Comparison of ENCODE assay signal across 1 cellular context in genomic region chr2:26757873-26758789, GRCh38.
A peak's percentile ranks its signal among the peaks of the same experiment; 100 is the strongest.
TF ChIP-seq lines count a peak whose summit lies in the region.

No MANE protein-coding gene starts in this region.

TF ChIP-seq in HepG2, 621 proteins besides CTCF, POLR2A, EP300 and RAD21 (continued from another document and continues in another):
- TF ChIP-seq, protein P1, sequence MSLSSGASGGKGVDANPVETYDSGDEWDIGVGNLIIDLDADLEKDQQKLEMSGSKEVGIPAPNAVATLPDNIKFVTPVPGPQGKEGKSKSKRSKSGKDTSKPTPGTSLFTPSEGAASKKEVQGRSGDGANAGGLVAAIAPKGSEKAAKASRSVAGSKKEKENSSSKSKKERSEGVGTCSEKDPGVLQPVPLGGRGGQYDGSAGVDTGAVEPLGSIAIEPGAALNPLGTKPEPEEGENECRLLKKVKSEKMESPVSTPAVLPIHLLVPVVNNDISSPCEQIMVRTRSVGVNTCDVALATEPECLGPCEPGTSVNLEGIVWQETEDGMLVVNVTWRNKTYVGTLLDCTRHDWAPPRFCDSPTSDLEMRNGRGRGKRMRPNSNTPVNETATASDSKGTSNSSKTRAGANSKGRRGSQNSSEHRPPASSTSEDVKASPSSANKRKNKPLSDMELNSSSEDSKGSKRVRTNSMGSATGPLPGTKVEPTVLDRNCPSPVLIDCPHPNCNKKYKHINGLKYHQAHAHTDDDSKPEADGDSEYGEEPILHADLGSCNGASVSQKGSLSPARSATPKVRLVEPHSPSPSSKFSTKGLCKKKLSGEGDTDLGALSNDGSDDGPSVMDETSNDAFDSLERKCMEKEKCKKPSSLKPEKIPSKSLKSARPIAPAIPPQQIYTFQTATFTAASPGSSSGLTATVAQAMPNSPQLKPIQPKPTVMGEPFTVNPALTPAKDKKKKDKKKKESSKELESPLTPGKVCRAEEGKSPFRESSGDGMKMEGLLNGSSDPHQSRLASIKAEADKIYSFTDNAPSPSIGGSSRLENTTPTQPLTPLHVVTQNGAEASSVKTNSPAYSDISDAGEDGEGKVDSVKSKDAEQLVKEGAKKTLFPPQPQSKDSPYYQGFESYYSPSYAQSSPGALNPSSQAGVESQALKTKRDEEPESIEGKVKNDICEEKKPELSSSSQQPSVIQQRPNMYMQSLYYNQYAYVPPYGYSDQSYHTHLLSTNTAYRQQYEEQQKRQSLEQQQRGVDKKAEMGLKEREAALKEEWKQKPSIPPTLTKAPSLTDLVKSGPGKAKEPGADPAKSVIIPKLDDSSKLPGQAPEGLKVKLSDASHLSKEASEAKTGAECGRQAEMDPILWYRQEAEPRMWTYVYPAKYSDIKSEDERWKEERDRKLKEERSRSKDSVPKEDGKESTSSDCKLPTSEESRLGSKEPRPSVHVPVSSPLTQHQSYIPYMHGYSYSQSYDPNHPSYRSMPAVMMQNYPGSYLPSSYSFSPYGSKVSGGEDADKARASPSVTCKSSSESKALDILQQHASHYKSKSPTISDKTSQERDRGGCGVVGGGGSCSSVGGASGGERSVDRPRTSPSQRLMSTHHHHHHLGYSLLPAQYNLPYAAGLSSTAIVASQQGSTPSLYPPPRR (CRISPR knock-in tag; IDR thresholded peaks at IDR 0.05; ENCODE audit: borderline replicate concordance) = no peak
- TF ChIP-seq, protein P2, sequence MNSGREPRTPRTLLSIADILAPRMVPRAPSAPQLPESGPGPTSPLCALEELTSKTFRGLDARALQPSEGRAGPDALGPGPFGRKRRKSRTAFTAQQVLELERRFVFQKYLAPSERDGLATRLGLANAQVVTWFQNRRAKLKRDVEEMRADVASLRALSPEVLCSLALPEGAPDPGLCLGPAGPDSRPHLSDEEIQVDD (CRISPR knock-in tag; IDR thresholded peaks at IDR 0.05; ENCODE audit: borderline replicate concordance) = no peak
- no peak for TF ChIP-seq ZNF354B (CRISPR knock-in tag; IDR thresholded peaks at IDR 0.05)
- TF ChIP-seq FOXK2 (IDR thresholded peaks at IDR 0.05) = peak; percentile 66; the same call in 1 of the 2 replicates
- no peak for TF ChIP-seq CSRNP2 (CRISPR knock-in tag; conservative IDR thresholded peaks at IDR 0.05; ENCODE audit: low read depth)
- TF ChIP-seq, protein P3, sequence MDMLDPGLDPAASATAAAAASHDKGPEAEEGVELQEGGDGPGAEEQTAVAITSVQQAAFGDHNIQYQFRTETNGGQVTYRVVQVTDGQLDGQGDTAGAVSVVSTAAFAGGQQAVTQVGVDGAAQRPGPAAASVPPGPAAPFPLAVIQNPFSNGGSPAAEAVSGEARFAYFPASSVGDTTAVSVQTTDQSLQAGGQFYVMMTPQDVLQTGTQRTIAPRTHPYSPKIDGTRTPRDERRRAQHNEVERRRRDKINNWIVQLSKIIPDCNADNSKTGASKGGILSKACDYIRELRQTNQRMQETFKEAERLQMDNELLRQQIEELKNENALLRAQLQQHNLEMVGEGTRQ (IDR thresholded peaks at IDR 0.05; ENCODE audit: low read depth, low read length) = no peak
- TF ChIP-seq, protein P3 (CRISPR knock-in tag; IDR thresholded peaks at IDR 0.05; ENCODE audit: borderline replicate concordance) = no peak
- no peak for TF ChIP-seq RARG (CRISPR knock-in tag; IDR thresholded peaks at IDR 0.05; ENCODE audit: low read depth)
- no peak for TF ChIP-seq ZNF83 (CRISPR knock-in tag; IDR thresholded peaks at IDR 0.05; ENCODE audit: borderline replicate concordance)
- TF ChIP-seq, protein P4, sequence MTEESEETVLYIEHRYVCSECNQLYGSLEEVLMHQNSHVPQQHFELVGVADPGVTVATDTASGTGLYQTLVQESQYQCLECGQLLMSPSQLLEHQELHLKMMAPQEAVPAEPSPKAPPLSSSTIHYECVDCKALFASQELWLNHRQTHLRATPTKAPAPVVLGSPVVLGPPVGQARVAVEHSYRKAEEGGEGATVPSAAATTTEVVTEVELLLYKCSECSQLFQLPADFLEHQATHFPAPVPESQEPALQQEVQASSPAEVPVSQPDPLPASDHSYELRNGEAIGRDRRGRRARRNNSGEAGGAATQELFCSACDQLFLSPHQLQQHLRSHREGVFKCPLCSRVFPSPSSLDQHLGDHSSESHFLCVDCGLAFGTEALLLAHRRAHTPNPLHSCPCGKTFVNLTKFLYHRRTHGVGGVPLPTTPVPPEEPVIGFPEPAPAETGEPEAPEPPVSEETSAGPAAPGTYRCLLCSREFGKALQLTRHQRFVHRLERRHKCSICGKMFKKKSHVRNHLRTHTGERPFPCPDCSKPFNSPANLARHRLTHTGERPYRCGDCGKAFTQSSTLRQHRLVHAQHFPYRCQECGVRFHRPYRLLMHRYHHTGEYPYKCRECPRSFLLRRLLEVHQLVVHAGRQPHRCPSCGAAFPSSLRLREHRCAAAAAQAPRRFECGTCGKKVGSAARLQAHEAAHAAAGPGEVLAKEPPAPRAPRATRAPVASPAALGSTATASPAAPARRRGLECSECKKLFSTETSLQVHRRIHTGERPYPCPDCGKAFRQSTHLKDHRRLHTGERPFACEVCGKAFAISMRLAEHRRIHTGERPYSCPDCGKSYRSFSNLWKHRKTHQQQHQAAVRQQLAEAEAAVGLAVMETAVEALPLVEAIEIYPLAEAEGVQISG (CRISPR knock-in tag; IDR thresholded peaks at IDR 0.05) = no peak
- TF ChIP-seq ZBTB1 (CRISPR knock-in tag; IDR thresholded peaks at IDR 0.05; ENCODE audit: borderline replicate concordance) = no peak
- no peak for TF ChIP-seq ZNF562 (CRISPR knock-in tag; IDR thresholded peaks at IDR 0.05; ENCODE audit: borderline replicate concordance)
- no peak for TF ChIP-seq TAF15 (IDR thresholded peaks at IDR 0.05; ENCODE audit: low read depth, low read length, poor library complexity, severe bottlenecking)
- no peak for TF ChIP-seq CHD2 (IDR thresholded peaks at IDR 0.05; ENCODE audit: low read depth, low read length)
- no peak for TF ChIP-seq SAFB2 (CRISPR knock-in tag; IDR thresholded peaks at IDR 0.05; ENCODE audit: borderline replicate concordance, low read depth)
- no peak for TF ChIP-seq MTA1 (CRISPR knock-in tag; IDR thresholded peaks at IDR 0.05; ENCODE audit: borderline replicate concordance)
- TF ChIP-seq ARID4A (CRISPR knock-in tag; IDR thresholded peaks at IDR 0.05; ENCODE audit: borderline replicate concordance) = no peak; the same call in 1 of the 2 replicates
- no peak for TF ChIP-seq ZNF256 (CRISPR knock-in tag; conservative IDR thresholded peaks at IDR 0.05)
- TF ChIP-seq ZNF33A (CRISPR knock-in tag; IDR thresholded peaks at IDR 0.05; ENCODE audit: borderline replicate concordance) = no peak
- no peak for TF ChIP-seq ZNF101 (CRISPR knock-in tag; IDR thresholded peaks at IDR 0.05; ENCODE audit: borderline replicate concordance, low read depth)
- TF ChIP-seq HIVEP1 (CRISPR knock-in tag; IDR thresholded peaks at IDR 0.05) = no peak
- no peak for TF ChIP-seq SNRNP70 (IDR thresholded peaks at IDR 0.05; ENCODE audit: low read depth, low read length)
- TF ChIP-seq CENPT (CRISPR knock-in tag; IDR thresholded peaks at IDR 0.05; ENCODE audit: low read depth) = no peak
- TF ChIP-seq PHF20 (CRISPR knock-in tag; IDR thresholded peaks at IDR 0.05) = no peak
- no peak for TF ChIP-seq GPBP1L1 (CRISPR knock-in tag; IDR thresholded peaks at IDR 0.05)
- TF ChIP-seq FOXK1 (CRISPR knock-in tag; IDR thresholded peaks at IDR 0.05; ENCODE audit: borderline replicate concordance, low read depth) = peak; percentile 90
- TF ChIP-seq, protein P5, sequence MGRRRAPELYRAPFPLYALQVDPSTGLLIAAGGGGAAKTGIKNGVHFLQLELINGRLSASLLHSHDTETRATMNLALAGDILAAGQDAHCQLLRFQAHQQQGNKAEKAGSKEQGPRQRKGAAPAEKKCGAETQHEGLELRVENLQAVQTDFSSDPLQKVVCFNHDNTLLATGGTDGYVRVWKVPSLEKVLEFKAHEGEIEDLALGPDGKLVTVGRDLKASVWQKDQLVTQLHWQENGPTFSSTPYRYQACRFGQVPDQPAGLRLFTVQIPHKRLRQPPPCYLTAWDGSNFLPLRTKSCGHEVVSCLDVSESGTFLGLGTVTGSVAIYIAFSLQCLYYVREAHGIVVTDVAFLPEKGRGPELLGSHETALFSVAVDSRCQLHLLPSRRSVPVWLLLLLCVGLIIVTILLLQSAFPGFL (CRISPR knock-in tag; IDR thresholded peaks at IDR 0.05) = no peak
- TF ChIP-seq DNMT1 (CRISPR knock-in tag; IDR thresholded peaks at IDR 0.05) = no peak
- TF ChIP-seq, protein P6, sequence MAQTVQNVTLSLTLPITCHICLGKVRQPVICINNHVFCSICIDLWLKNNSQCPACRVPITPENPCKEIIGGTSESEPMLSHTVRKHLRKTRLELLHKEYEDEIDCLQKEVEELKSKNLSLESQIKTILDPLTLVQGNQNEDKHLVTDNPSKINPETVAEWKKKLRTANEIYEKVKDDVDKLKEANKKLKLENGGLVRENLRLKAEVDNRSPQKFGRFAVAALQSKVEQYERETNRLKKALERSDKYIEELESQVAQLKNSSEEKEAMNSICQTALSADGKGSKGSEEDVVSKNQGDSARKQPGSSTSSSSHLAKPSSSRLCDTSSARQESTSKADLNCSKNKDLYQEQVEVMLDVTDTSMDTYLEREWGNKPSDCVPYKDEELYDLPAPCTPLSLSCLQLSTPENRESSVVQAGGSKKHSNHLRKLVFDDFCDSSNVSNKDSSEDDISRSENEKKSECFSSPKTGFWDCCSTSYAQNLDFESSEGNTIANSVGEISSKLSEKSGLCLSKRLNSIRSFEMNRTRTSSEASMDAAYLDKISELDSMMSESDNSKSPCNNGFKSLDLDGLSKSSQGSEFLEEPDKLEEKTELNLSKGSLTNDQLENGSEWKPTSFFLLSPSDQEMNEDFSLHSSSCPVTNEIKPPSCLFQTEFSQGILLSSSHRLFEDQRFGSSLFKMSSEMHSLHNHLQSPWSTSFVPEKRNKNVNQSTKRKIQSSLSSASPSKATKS (CRISPR knock-in tag; IDR thresholded peaks at IDR 0.05) = no peak
- TF ChIP-seq ZNF138 (CRISPR knock-in tag; IDR thresholded peaks at IDR 0.05; ENCODE audit: low read depth) = no peak
- TF ChIP-seq NFKB2 (CRISPR knock-in tag; IDR thresholded peaks at IDR 0.05; ENCODE audit: borderline replicate concordance) = no peak
- no peak for TF ChIP-seq ZFP62 (CRISPR knock-in tag; IDR thresholded peaks at IDR 0.05)
- no peak for TF ChIP-seq MAFF (IDR thresholded peaks at IDR 0.05; ENCODE audit: low read depth, low read length)
- TF ChIP-seq ZNF674 (CRISPR knock-in tag; IDR thresholded peaks at IDR 0.05; ENCODE audit: low read depth) = no peak
- no peak for TF ChIP-seq MZF1 (CRISPR knock-in tag; IDR thresholded peaks at IDR 0.05; ENCODE audit: borderline replicate concordance)
- TF ChIP-seq STAT5B (CRISPR knock-in tag; IDR thresholded peaks at IDR 0.05) = no peak
- no peak for TF ChIP-seq ZNF749 (CRISPR knock-in tag; IDR thresholded peaks at IDR 0.05; ENCODE audit: borderline replicate concordance)
